Comparison of ENCODE assay signal across 26 cellular contexts in genomic region chr3:435969-436492, GRCh38.
"Had no signal": no experiment of that assay in that cellular context is flagged by ENCODE, and none has a peak within 500 bp of the region (broad histone marks: within the 10 kb centered on the region; RNA-seq: fewer than 3 reads in every experiment).

No MANE protein-coding gene starts in this region.

- H3K4me3 ChIP-seq: adrenal gland, body of pancreas, PC-9 had no signal

- H3K36me3 ChIP-seq: adrenal gland had no signal

- H3K27ac ChIP-seq: adrenal gland, body of pancreas, PC-9, RWPE1 had no signal

- ATAC-seq: activated CD8-positive, alpha-beta T cell treated with anti-CD3 and anti-CD28 coated beads, Interleukin-2, amount 10 ng/mL, durations not matched to agents 7 days and 5 days; activated naive CD4-positive, alpha-beta T cell treated with anti-CD3 and anti-CD28 coated beads, Interleukin-2, amount 50 U/mL, for 72 hours; activated T-cell treated with anti-CD3 and anti-CD28 coated beads, Interleukin-2, amount 50 U/mL, for 4 hours; body of pancreas had no signal

- H3K4me1 ChIP-seq: adrenal gland, body of pancreas had no signal

- H3K9me3 ChIP-seq: adrenal gland, body of pancreas, SK-N-SH had no signal

- H3K27me3 ChIP-seq: adrenal gland, body of pancreas had no signal

- DNase-seq: activated CD4-positive, alpha-beta T cell treated with anti-CD3 and anti-CD28 coated beads, Interleukin-2, amount 10 ng/mL, durations not matched to agents 7 days and 5 days; activated CD4-positive, alpha-beta T cell treated with anti-CD3 and anti-CD28 coated beads, Interleukin-2, amount 50 U/mL, for 48 hours; activated CD8-positive, alpha-beta memory T cell treated with anti-CD3 and anti-CD28 coated beads, Interleukin-2, amount 50 U/mL, for 4 hours; activated CD8-positive, alpha-beta T cell treated with anti-CD3 and anti-CD28 coated beads, Interleukin-2, amount 10 ng/mL, durations not matched to agents 7 days and 5 days; activated gamma-delta T cell treated with Interleukin-2 at 50 U/mL for 16 hours; activated naive CD4-positive, alpha-beta T cell treated with anti-CD3 and anti-CD28 coated beads for 36 hours; activated T-cell treated with anti-CD3 and anti-CD28 coated beads for 4 hours; activated T-cell treated with anti-CD3 and anti-CD28 coated beads, Interleukin-2, amount 50 U/mL, for 4 hours; adrenal gland; body of pancreas; caudate nucleus; Karpas-422; NCI-H1105; NCI-H1417 treated with DMSO at 0.1 percent for 48 hours; NCI-H187 treated with DMSO at 0.1 percent for 48 hours; NCI-H2081; NCI-H345; NCI-H510A; NCI-H526; NCI-H748 treated with DMSO at 0.1 percent for 48 hours; NK-92 treated with Interleukin-12 subunit alpha and Interleukin-12 subunit beta, amount 100 ng/mL, for 24 hours; PC-9; Right ventricle myocardium superior; SK-N-SH had no signal
